ENCODE assay signal across 9 cellular contexts in genomic region chr4:88759039-88759631, GRCh38.
A peak's percentile ranks its signal among the peaks of the same experiment; 100 is the strongest.
DNase-seq lines count a peak whose midpoint lies in the region; ATAC-seq and TF ChIP-seq lines count a peak whose summit lies in the region.
"Had no signal": no experiment of that assay in that cellular context is flagged by ENCODE, and none has a peak within 500 bp of the region (broad histone marks: within the 10 kb centered on the region; RNA-seq: fewer than 3 reads in every experiment).

No MANE protein-coding gene starts in this region.

- H3K36me3 ChIP-seq in HAP-1 (replicated peaks), result no peaks in the 10 kb centered on the region
- no peaks in the 10 kb centered on the region for H3K36me3 ChIP-seq in SK-N-SH (replicated peaks in 1 of 2; ENCODE audit: control insufficient read depth in 1 of 2, insufficient read depth in 2 of 2, low read length in 1 of 2)
- H3K36me3 ChIP-seq in rectal smooth muscle tissue (ENCODE audit: control insufficient read depth, insufficient read depth, low read length), result peaks cover 6% of the 10 kb centered on the region
- H3K36me3 ChIP-seq in effector memory CD4-positive, alpha-beta T cell (ENCODE audit: control insufficient read depth, insufficient read depth, low read length), result no peaks in the 10 kb centered on the region
- H3K36me3 ChIP-seq: SJSA1 had no signal

- no peak for TF ChIP-seq CTCF in SK-N-SH (IDR thresholded peaks at IDR 0.05)
- TF ChIP-seq CTCF in fibroblast of villous mesenchyme (IDR thresholded peaks at IDR 0.05; ENCODE audit: insufficient read depth, low read depth, low read length), result no peak

- ATAC-seq in GM19328 (IDR thresholded peaks at IDR 0.05; ENCODE audit: unreplicated experiment) (no peak), GM18907 (IDR thresholded peaks at IDR 0.05; ENCODE audit: unreplicated experiment) (no peak)

- no peak overlapping the region for H2AFZ ChIP-seq in SK-N-SH (ENCODE audit: low read depth)

- in situ Hi-C loops in HAP-1 (cut with MboI; ENCODE audit: low sequenced_read_pairs), result no loop called here

- H3K27me3 ChIP-seq in HAP-1 (ENCODE audit: low read depth) (no peaks in the 10 kb centered on the region), SK-N-SH (ENCODE audit: insufficient read depth) (no peaks in the 10 kb centered on the region), rectal smooth muscle tissue (ENCODE audit: control insufficient read depth, insufficient read depth, low read length) (no peaks in the 10 kb centered on the region)
- H3K27me3 ChIP-seq in effector memory CD4-positive, alpha-beta T cell (replicated peaks; ENCODE audit: control insufficient read depth, insufficient read depth, low read length, poor library complexity, severe bottlenecking), result no peaks in the 10 kb centered on the region
- H3K27me3 ChIP-seq: SJSA1 had no signal

- POLR2A ChIA-PET in SK-N-SH (lab: Yijun Ruan, JAX), result no interaction called here

- peak; percentile 45 to 50 for DNase-seq in HAP-1 (ENCODE audit: low spot score in 2 of 2)
- peak; percentile 32 for DNase-seq in SK-N-SH
- peak; percentile 83 for DNase-seq in fibroblast of villous mesenchyme (ENCODE audit: low read depth)
- DNase-seq in effector memory CD4-positive, alpha-beta T cell, result no peak
- no peak for DNase-seq in activated CD4-positive, CD25-positive, alpha-beta regulatory T cell treated with anti-CD3 and anti-CD28 coated beads, Interleukin-2, amount 50 U/mL, for 72 hours

- H3K4me3 ChIP-seq in HAP-1 (no peak overlapping the region), SK-N-SH (ENCODE audit: low read depth in 2 of 2, low read length in 1 of 2) (no peak overlapping the region; a peak in 1 of 4 replicates), fibroblast of villous mesenchyme (ENCODE audit: low read depth, low read length) (no peak overlapping the region), rectal smooth muscle tissue (ENCODE audit: low read length) (peak overlapping the region; percentile 1)
- H3K4me3 ChIP-seq in effector memory CD4-positive, alpha-beta T cell (ENCODE audit: insufficient read depth, low read depth, low read length, poor library complexity, severe bottlenecking), result no peak overlapping the region
- H3K4me3 ChIP-seq: SJSA1 had no signal

- H3K27ac ChIP-seq in SK-N-SH (ENCODE audit: low read depth in 2 of 2, low read length in 1 of 2), result peak overlapping the region in 1 of 2 experiments; percentile 22; a peak in 2 of 4 replicates
- no peak overlapping the region for H3K27ac ChIP-seq in rectal smooth muscle tissue (ENCODE audit: low read depth, low read length)
- no peak overlapping the region for H3K27ac ChIP-seq in effector memory CD4-positive, alpha-beta T cell (ENCODE audit: insufficient read depth, low read length, poor library complexity, severe bottlenecking)
- H3K27ac ChIP-seq: SJSA1 had no signal

- 42% methylated on average over 10 of the region's 10 CpGs for WGBS in SK-N-SH (ENCODE audit: low lambda C conversion rate)

- TF ChIP-seq RAD21 in SK-N-SH (IDR thresholded peaks at IDR 0.05; ENCODE audit: low read length), result no peak

- peaks cover 11% of the 10 kb centered on the region for H3K4me1 ChIP-seq in HAP-1
- peaks cover 0 to 21% of the 10 kb centered on the region in 2 experiments; a peak in 2 of 4 replicates for H3K4me1 ChIP-seq in SK-N-SH (ENCODE audit: control insufficient read depth in 1 of 2, insufficient read depth in 2 of 2, low read depth in 1 of 2, low read length in 1 of 2)
- H3K4me1 ChIP-seq in rectal smooth muscle tissue (ENCODE audit: control insufficient read depth, insufficient read depth, low read length), result peaks cover 2% of the 10 kb centered on the region
- H3K4me1 ChIP-seq in effector memory CD4-positive, alpha-beta T cell (ENCODE audit: control insufficient read depth, insufficient read depth, low read length, poor library complexity, severe bottlenecking), result no peaks in the 10 kb centered on the region
- H3K4me1 ChIP-seq: SJSA1 had no signal

- no peaks in the 10 kb centered on the region for H3F3A ChIP-seq in SK-N-SH (replicated peaks; ENCODE audit: insufficient read depth)

- H3K9ac ChIP-seq in SK-N-SH, result no peak overlapping the region
- no peak overlapping the region for H3K9ac ChIP-seq in rectal smooth muscle tissue (ENCODE audit: low read length)

- no peaks in the 10 kb centered on the region for H4K20me1 ChIP-seq in SK-N-SH (ENCODE audit: insufficient read depth)

- no peaks in the 10 kb centered on the region for H3K9me2 ChIP-seq in SK-N-SH

- no peaks in the 10 kb centered on the region for H3K9me3 ChIP-seq in HAP-1
- no peaks in the 10 kb centered on the region for H3K9me3 ChIP-seq in SK-N-SH
- H3K9me3 ChIP-seq in effector memory CD4-positive, alpha-beta T cell (ENCODE audit: control insufficient read depth, low read length), result no peaks in the 10 kb centered on the region
- H3K9me3 ChIP-seq: SJSA1 had no signal

- CTCF ChIA-PET in SK-N-SH (lab: Yijun Ruan, JAX), result interaction anchor here (0.7 to 1.4 kb wide), 5 partner anchors 9 to 265 kb away, joined by 3 to 4 read pairs (median 3); no protein-coding TSS in a partner anchor

- H3K79me2 ChIP-seq in SK-N-SH (ENCODE audit: insufficient read depth), result no peaks in the 10 kb centered on the region

- no peak for TF ChIP-seq EP300 in SK-N-SH (IDR thresholded peaks at IDR 0.05; ENCODE audit: borderline replicate concordance in 1 of 2, low read depth in 1 of 2, low read length in 1 of 2)

- H3K4me2 ChIP-seq in SK-N-SH, result no peak overlapping the region

TF ChIP-seq in SK-N-SH, 30 proteins besides CTCF, POLR2A, EP300 and RAD21:
- TF ChIP-seq SMC3 (IDR thresholded peaks at IDR 0.05; ENCODE audit: low read depth, low read length), result no peak
- TF ChIP-seq NFIC (IDR thresholded peaks at IDR 0.05; ENCODE audit: borderline replicate concordance), result peak; percentile 23; the same call in 1 of the 2 replicates

Comparison
In these comparisons a context has a peak if more than half of its experiments do, and no peak if none do; other contexts are left out.
1. DNase-seq: peak in HAP-1 (2 of 2), SK-N-SH (single experiment) and fibroblast of villous mesenchyme (single experiment); none in effector memory CD4-positive, alpha-beta T cell (0 of 3) and activated CD4-positive, CD25-positive, alpha-beta regulatory T cell treated with anti-CD3 and anti-CD28 coated beads, Interleukin-2, amount 50 U/mL, for 72 hours (single experiment).